In the genomic region with DNA sequence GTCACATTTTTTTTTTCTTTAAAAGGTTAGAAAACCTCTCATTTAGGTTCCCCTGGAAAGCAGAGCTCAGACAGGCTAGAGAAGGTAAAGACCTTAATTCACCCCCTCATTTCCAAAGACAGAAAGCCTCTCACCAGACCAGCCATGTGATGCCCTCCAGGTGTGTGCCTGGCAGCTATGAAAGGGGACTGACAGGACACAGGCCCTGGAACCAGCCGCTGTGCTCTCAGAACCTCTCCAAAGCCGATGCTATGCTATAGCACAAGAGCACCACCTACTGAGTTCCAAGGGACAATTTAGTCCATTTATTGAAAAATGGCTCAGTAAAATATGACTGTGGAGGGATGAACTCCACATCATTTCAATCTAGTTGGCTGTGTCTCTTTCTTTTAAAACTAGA, we compare ENCODE assay signal across 8 cellular contexts. TPM values are rescaled to one million over a fixed set of nuclear protein-coding genes. Genes with fewer than 3 reads are reported as not detected.
DNase-seq lines count a peak whose midpoint lies in the region; ATAC-seq and TF ChIP-seq lines count a peak whose summit lies in the region.

No MANE protein-coding gene starts in this region.

- no peaks in the 10 kb centered on the region for H3K36me3 ChIP-seq in DOHH2 (ENCODE audit: control insufficient read depth, low read length)
- no peaks in the 10 kb centered on the region for H3K36me3 ChIP-seq in thoracic aorta

- no peak overlapping the region for H3K4me2 ChIP-seq in DOHH2 (ENCODE audit: low read length)

- H3K79me2 ChIP-seq in DOHH2 (ENCODE audit: control insufficient read depth, low read length): peaks cover 58% of the 10 kb centered on the region

- H3K9me3 Mint-ChIP-seq in glutamatergic neuron (ENCODE audit: unreplicated experiment): peaks cover 10% of the 10 kb centered on the region

- H3K27ac Mint-ChIP-seq in glutamatergic neuron (ENCODE audit: unreplicated experiment): peak overlapping the region; percentile 98

- H3K36me3 Mint-ChIP-seq in glutamatergic neuron (ENCODE audit: unreplicated experiment): peaks cover 4% of the 10 kb centered on the region

- H3F3A ChIP-seq in DOHH2 (ENCODE audit: control insufficient read depth, insufficient read depth): no peaks in the 10 kb centered on the region

- no peaks in the 10 kb centered on the region for H3K9me2 ChIP-seq in DOHH2 (replicated peaks; ENCODE audit: control insufficient read depth, low read length)

- H3K9me3 ChIP-seq in DOHH2 (ENCODE audit: control insufficient read depth, insufficient read depth, low read length): no peaks in the 10 kb centered on the region
- no peaks in the 10 kb centered on the region for H3K9me3 ChIP-seq in thoracic aorta

- peaks cover 12% of the 10 kb centered on the region; the same call in 1 of the 2 replicates for H4K20me1 ChIP-seq in DOHH2 (ENCODE audit: control insufficient read depth, insufficient read depth, low read depth, low read length)

- H3K4me1 ChIP-seq in DOHH2 (ENCODE audit: control insufficient read depth, low read length) (peaks cover 55% of the 10 kb centered on the region), thoracic aorta (ENCODE audit: control insufficient read depth in 1 of 2, low read depth in 2 of 2) (no peaks in the 10 kb centered on the region)

- H3K4me3 Mint-ChIP-seq in glutamatergic neuron (ENCODE audit: unreplicated experiment): no peak overlapping the region

- H3K4me3 ChIP-seq in DOHH2 (ENCODE audit: low read length) (no peak overlapping the region), thoracic aorta (no peak overlapping the region)

- DNase-seq in SHP77 treated with DMSO at 0.1 percent for 48 hours (lab: John Stamatoyannopoulos, UW) (peak; percentile 39), glutamatergic neuron (peak; percentile 41), thoracic aorta (ENCODE audit: low spot score) (no peak), ecto neural progenitor cell (ENCODE audit: low spot score) (no peak)
- DNase-seq in activated CD4-positive, alpha-beta T cell treated with anti-CD3 and anti-CD28 coated beads, Interleukin-2, amount 50 U/mL, for 1 hour: no peak

- no peak for ATAC-seq in thoracic aorta (ENCODE audit: insufficient number of reproducible peaks, low FRiP score, low read depth)
- no peak for ATAC-seq in GM19324 (IDR thresholded peaks at IDR 0.05; ENCODE audit: low FRiP score, unreplicated experiment)

- TF ChIP-seq CTCF in DOHH2 (IDR thresholded peaks at IDR 0.05; ENCODE audit: low read depth, low read length, poor library complexity, severe bottlenecking) (peak; percentile 30), LNCAP (IDR thresholded peaks at IDR 0.05) (peak; percentile 60), glutamatergic neuron (IDR thresholded peaks at IDR 0.05; ENCODE audit: partially characterized antibody, unreplicated experiment) (no peak), thoracic aorta (IDR thresholded peaks at IDR 0.05) (peak; percentile 41)

- H3K27me3 Mint-ChIP-seq in glutamatergic neuron (ENCODE audit: unreplicated experiment): peaks cover 3% of the 10 kb centered on the region

- H3K4me1 Mint-ChIP-seq in glutamatergic neuron (ENCODE audit: low read depth, unreplicated experiment): peaks cover 41% of the 10 kb centered on the region

- H3K27ac ChIP-seq in DOHH2 (ENCODE audit: low read depth, low read length): no peak overlapping the region
- no peak overlapping the region for H3K27ac ChIP-seq in thoracic aorta

- H3K27me3 ChIP-seq in DOHH2 (ENCODE audit: control insufficient read depth, low read length) (no peaks in the 10 kb centered on the region), thoracic aorta (replicated peaks; ENCODE audit: insufficient read depth) (no peaks in the 10 kb centered on the region)

RNA-seq across cellular contexts. Expression of gene FANCC, which starts 48.8 kb away (rescaled TPM):
- total RNA-seq in glutamatergic neuron (ENCODE audit: unreplicated experiment) (22.9 TPM), thoracic aorta (1 to 10 TPM; 5.7 to 9.6 TPM)

Comparison
In these comparisons a context has a peak if more than half of its experiments do, and no peak if none do; other contexts are left out.
1. DNase-seq: peak in SHP77 treated with DMSO at 0.1 percent for 48 hours (single experiment) and glutamatergic neuron (single experiment); none in thoracic aorta (single experiment), ecto neural progenitor cell (single experiment) and activated CD4-positive, alpha-beta T cell treated with anti-CD3 and anti-CD28 coated beads, Interleukin-2, amount 50 U/mL, for 1 hour (single experiment).